8 cellular contexts compared by ENCODE assay signal in genomic region chr1:27489973-27490741, GRCh38. TPM values are rescaled to one million over a fixed set of nuclear protein-coding genes. Genes with fewer than 3 reads are reported as not detected.
DNase-seq lines count a peak whose midpoint lies in the region; ATAC-seq and TF ChIP-seq lines count a peak whose summit lies in the region.

A gene with protein sequence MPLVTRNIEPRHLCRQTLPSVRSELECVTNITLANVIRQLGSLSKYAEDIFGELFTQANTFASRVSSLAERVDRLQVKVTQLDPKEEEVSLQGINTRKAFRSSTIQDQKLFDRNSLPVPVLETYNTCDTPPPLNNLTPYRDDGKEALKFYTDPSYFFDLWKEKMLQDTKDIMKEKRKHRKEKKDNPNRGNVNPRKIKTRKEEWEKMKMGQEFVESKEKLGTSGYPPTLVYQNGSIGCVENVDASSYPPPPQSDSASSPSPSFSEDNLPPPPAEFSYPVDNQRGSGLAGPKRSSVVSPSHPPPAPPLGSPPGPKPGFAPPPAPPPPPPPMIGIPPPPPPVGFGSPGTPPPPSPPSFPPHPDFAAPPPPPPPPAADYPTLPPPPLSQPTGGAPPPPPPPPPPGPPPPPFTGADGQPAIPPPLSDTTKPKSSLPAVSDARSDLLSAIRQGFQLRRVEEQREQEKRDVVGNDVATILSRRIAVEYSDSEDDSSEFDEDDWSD (minus strand): TSS chr1:27490167. CDS start chr1:27428890, 61,277 bp downstream.

- H3K4me3 ChIP-seq in A673 (ENCODE audit: low read depth, low read length, poor library complexity, severe bottlenecking) (peak within 1 kb of the TSS; percentile 97), breast epithelium (peak within 1 kb of the TSS; percentile 87 to 99 (median 99)), iPS-18c (ENCODE audit: insufficient read depth, low read depth, low read length) (peak within 1 kb of the TSS; percentile 99), skeletal muscle tissue (ENCODE audit: low read length in 3 of 3) (peak within 1 kb of the TSS; percentile 80 to 99 (median 84))

- H3K4me1 ChIP-seq in A673 (ENCODE audit: insufficient read depth, low read length, poor library complexity, severe bottlenecking): peaks cover 13% of the 10 kb centered on the region
- peaks cover 7 to 12% of the 10 kb centered on the region in 2 donors for H3K4me1 ChIP-seq in breast epithelium
- H3K4me1 ChIP-seq in skeletal muscle tissue (ENCODE audit: control insufficient read depth in 3 of 3, insufficient read depth in 3 of 3, low read length in 3 of 3): peaks cover 26 to 29% (median 29%) of the 10 kb centered on the region in 3 donors

- ATAC-seq in GM18870 (IDR thresholded peaks at IDR 0.05; ENCODE audit: unreplicated experiment): peak; percentile 82
- ATAC-seq in HG03135 (IDR thresholded peaks at IDR 0.05; ENCODE audit: unreplicated experiment): peak; percentile 84

- peak within 1 kb of the TSS; percentile 97 for H3K27ac ChIP-seq in A673 (ENCODE audit: low read depth, low read length, poor library complexity, severe bottlenecking)
- peak within 1 kb of the TSS; percentile 92 for H3K27ac ChIP-seq in VCaP
- H3K27ac ChIP-seq in breast epithelium: peak within 1 kb of the TSS; percentile 99 to 100
- peak within 1 kb of the TSS; percentile 99 for H3K27ac ChIP-seq in skeletal muscle tissue (ENCODE audit: low read depth, low read length)

- TF ChIP-seq CTCF in A673 (conservative IDR thresholded peaks at IDR 0.05; ENCODE audit: low read depth, low read length) (no peak), VCaP (conservative IDR thresholded peaks at IDR 0.05) (no peak), breast epithelium (IDR thresholded peaks at IDR 0.05) (no peak)

- TF ChIP-seq POLR2A in breast epithelium (IDR thresholded peaks at IDR 0.05): peak; percentile 81

- H3K9ac ChIP-seq in skeletal muscle tissue (ENCODE audit: low read depth in 1 of 3, low read length in 3 of 3): peak within 1 kb of the TSS; percentile 91 to 99 (median 99)

- H3K9me3 ChIP-seq in A673 (ENCODE audit: low read depth, low read length, poor library complexity, severe bottlenecking): no peaks in the 10 kb centered on the region
- no peaks in the 10 kb centered on the region for H3K9me3 ChIP-seq in breast epithelium
- H3K9me3 ChIP-seq in iPS-18c (ENCODE audit: control insufficient read depth, insufficient read depth, low read length): no peaks in the 10 kb centered on the region
- H3K9me3 ChIP-seq in skeletal muscle tissue (ENCODE audit: control insufficient read depth in 3 of 3, low read length in 3 of 3): no peaks in the 10 kb centered on the region

- no peaks in the 10 kb centered on the region for H3K36me3 ChIP-seq in A673 (ENCODE audit: insufficient read depth, low read length, poor library complexity, severe bottlenecking)
- no peaks in the 10 kb centered on the region for H3K36me3 ChIP-seq in breast epithelium
- no peaks in the 10 kb centered on the region for H3K36me3 ChIP-seq in skeletal muscle tissue (ENCODE audit: control insufficient read depth in 3 of 3, insufficient read depth in 3 of 3, low read length in 3 of 3)

- DNase-seq in A673 (ENCODE audit: low spot score) (peak; percentile 99), NCI-H2196 treated with DMSO at 0.1 percent for 48 hours (lab: John Stamatoyannopoulos, UW; ENCODE audit: unreplicated experiment) (peak; percentile 88), breast epithelium (ENCODE audit: low spot score in 2 of 2) (peak; percentile 98 to 99)

- no TSS peak for BruUV-seq in A673 (replicated peaks; lab: Mats Ljungman, UMichigan)

- no peaks in the 10 kb centered on the region for H3K27me3 ChIP-seq in A673 (replicated peaks; ENCODE audit: insufficient read depth, low read depth, low read length, poor library complexity)
- no peaks in the 10 kb centered on the region for H3K27me3 ChIP-seq in breast epithelium
- no peaks in the 10 kb centered on the region for H3K27me3 ChIP-seq in skeletal muscle tissue (ENCODE audit: control insufficient read depth in 3 of 3, insufficient read depth in 3 of 3, low read length in 3 of 3)

- CTCF ChIA-PET in A673 (lab: Charles Lee): interaction anchor here (1.4 kb wide), 1 partner anchor 74 kb away, joined by 4 read pairs; no protein-coding TSS in a partner anchor

- POLR2A ChIA-PET in A673 (lab: Charles Lee; ENCODE audit: low non-redundant PET): no interaction called here

- intact Hi-C loops in A673 (cut with micrococcal nuclease; ENCODE audit: unreplicated experiment): no loop called here
- intact Hi-C loops in breast epithelium (cut with DNase I; ENCODE audit: low total_unique reads): no loop called here

RNA-seq across cellular contexts. Expression of the gene that starts here (rescaled TPM):
- 131 and 133 TPM in 2 replicates for total RNA-seq in A673 (2021)
- 10 to 100 TPM; 41.6 to 93.5 (median 43.2) TPM for total RNA-seq in breast epithelium
- total RNA-seq in skeletal muscle tissue: 25.6 TPM

Comparison
In these comparisons a context has a peak if more than half of its experiments do, and no peak if none do; other contexts are left out.
1. Peak in every context shown above with its lines: DNase-seq, ATAC-seq, H3K4me3 ChIP-seq and H3K27ac ChIP-seq.